22 cellular contexts compared by ENCODE assay signal in genomic region chr17:14306602-14307001, GRCh38. TPM values are rescaled to one million over a fixed set of nuclear protein-coding genes. Genes with fewer than 3 reads are reported as not detected.
DNase-seq lines count a peak whose midpoint lies in the region; ATAC-seq, FAIRE-seq and TF ChIP-seq lines count a peak whose summit lies in the region.
"Had no signal": no experiment of that assay in that cellular context is flagged by ENCODE, and none has a peak within 500 bp of the region (broad histone marks: within the 10 kb centered on the region; RNA-seq: fewer than 3 reads in every experiment).

No MANE protein-coding gene starts in this region.

- peaks cover 44% of the 10 kb centered on the region for H3K4me1 Mint-ChIP-seq in nephron

- H3K4me3 Mint-ChIP-seq in nephron: peak overlapping the region; percentile 31 to 61 (median 44)
- H3K4me3 Mint-ChIP-seq: type B pancreatic cell had no signal

- CTCF ChIA-PET in K562 (lab: Yijun Ruan, JAX; ENCODE audit: low intra/inter-chr PET ratio): no interaction called here

- no peak for FAIRE-seq in K562 (lab: Jason Lieb, UNC)
- FAIRE-seq: endothelial cell of umbilical vein, TTC549 had no signal

- no peaks in the 10 kb centered on the region for H3K27me3 ChIP-seq in K562 (ENCODE audit: control insufficient read depth in 2 of 2, insufficient read depth in 2 of 2, low read length in 2 of 2)
- peaks cover 76% of the 10 kb centered on the region for H3K27me3 ChIP-seq in gastroesophageal sphincter

- in situ Hi-C loops in K562 (cut with MboI): no loop called here

- POLR2A ChIA-PET in K562 (lab: Yijun Ruan, JAX): interaction anchor here (0.6 kb wide), 1 partner anchor 693 kb away, joined by 3 read pairs; no protein-coding TSS in a partner anchor

- TF ChIP-seq RAD21 in K562 (CRISPR knock-in tag; conservative IDR thresholded peaks at IDR 0.05 in 1 of 2, IDR thresholded peaks at IDR 0.05 in 1 of 2): no peak

- ATAC-seq in K562: no peak
- no peak for ATAC-seq in GM18861 (IDR thresholded peaks at IDR 0.05; ENCODE audit: unreplicated experiment)
- ATAC-seq in gastroesophageal sphincter: no peak
- no peak for ATAC-seq in GM19023 (IDR thresholded peaks at IDR 0.05; ENCODE audit: unreplicated experiment)
- ATAC-seq: left colon; right cardiac atrium; stimulated activated naive CD8-positive, alpha-beta T cell treated with anti-CD3 and anti-CD28 coated beads, Interleukin-15, amount 100 ng/mL, for 72 hours had no signal

- H3K9me3 ChIP-seq in K562 (replicated peaks; ENCODE audit: control insufficient read depth, insufficient read depth, low read depth, low read length): no peaks in the 10 kb centered on the region
- no peaks in the 10 kb centered on the region for H3K9me3 ChIP-seq in gastroesophageal sphincter

- no TSS peak for BruUV-seq in K562 (replicated peaks; lab: Mats Ljungman, UMichigan)

- intact Hi-C loops in K562 (cut with micrococcal nuclease): loop anchor here (5.0 kb wide), 1 partner anchor 709 kb away; no protein-coding TSS in a partner anchor

- DNase-seq in AG10803 (ENCODE audit: low read depth): peak; percentile 58
- DNase-seq in HFF-Myc (ENCODE audit: extremely low read depth, low read depth): no peak
- DNase-seq in K562 (ENCODE audit: extremely low read depth in 1 of 4, low spot score in 3 of 4): no peak
- no peak for DNase-seq in stimulated activated CD4-positive, alpha-beta T cell treated with anti-CD3 and anti-CD28 coated beads, Interleukin-1b, Interleukin-23, amount 100 ng/mL, for 48 hours
- DNase-seq: activated CD4-positive, alpha-beta T cell treated with anti-CD3 and anti-CD28 coated beads for 48 hours; aorta; COR-L47; cortex of kidney; H7; left colon; midbrain; NCI-H1105; NCI-H526 treated with DMSO at 0.1 percent for 48 hours; right cardiac atrium; stimulated activated naive CD8-positive, alpha-beta T cell treated with anti-CD3 and anti-CD28 coated beads, Interleukin-15, amount 100 ng/mL, for 72 hours had no signal

- peak overlapping the region in 2 of 3 experiments; percentile 36 to 75 for H3K27ac Mint-ChIP-seq in nephron
- H3K27ac Mint-ChIP-seq: type B pancreatic cell had no signal

- TF ChIP-seq CTCF in AG10803 (conservative IDR thresholded peaks at IDR 0.05; ENCODE audit: low read length) (no peak), HFF-Myc (IDR thresholded peaks at IDR 0.05; ENCODE audit: low read depth, low read length, missing control alignments) (no peak), K562 (IDR thresholded peaks at IDR 0.05 in 2 of 3, conservative IDR thresholded peaks at IDR 0.05 in 1 of 3; ENCODE audit: insufficient read depth in 2 of 3, low read depth in 1 of 3, low read length in 3 of 3) (no peak), nephron (IDR thresholded peaks at IDR 0.05; ENCODE audit: unreplicated experiment in 3 of 3) (no peak), gastroesophageal sphincter (IDR thresholded peaks at IDR 0.05) (no peak)

- H3K36me3 Mint-ChIP-seq in nephron (ENCODE audit: low read depth): peaks cover 2% of the 10 kb centered on the region

- H3K9me3 Mint-ChIP-seq in nephron: no peaks in the 10 kb centered on the region
- H3K9me3 Mint-ChIP-seq: stimulated activated naive CD8-positive, alpha-beta T cell treated with anti-CD3 and anti-CD28 coated beads, Interleukin-15, amount 100 ng/mL, for 72 hours; type B pancreatic cell had no signal

- peaks cover 16% of the 10 kb centered on the region; the same call in 1 of the 3 replicates for H3K36me3 ChIP-seq in K562 (ENCODE audit: control insufficient read depth, insufficient read depth, low read length)
- no peaks in the 10 kb centered on the region for H3K36me3 ChIP-seq in gastroesophageal sphincter

- H2AFZ ChIP-seq in K562 (ENCODE audit: low read depth, low read length): 0 out of 2 replicates have a peak overlapping the region, but pooled peaks have one; percentile 32

- H3K4me1 ChIP-seq in K562 (replicated peaks in 1 of 2; ENCODE audit: control insufficient read depth in 2 of 2, insufficient read depth in 2 of 2, low read length in 2 of 2): peaks cover 34 to 41% of the 10 kb centered on the region in 2 experiments; a peak in 4 of 5 replicates
- H3K4me1 ChIP-seq in gastroesophageal sphincter: peaks cover 0 to 52% (median 18%) of the 10 kb centered on the region in 3 donors

- H3K79me2 ChIP-seq in K562 (ENCODE audit: control insufficient read depth, insufficient read depth, low read length): peaks cover 86% of the 10 kb centered on the region

- H3K4me2 ChIP-seq in K562 (ENCODE audit: insufficient read depth, low read length): no peak overlapping the region

- H3K27me3 Mint-ChIP-seq in nephron (ENCODE audit: low read depth): peaks cover 80% of the 10 kb centered on the region
- H3K27me3 Mint-ChIP-seq: stimulated activated naive CD8-positive, alpha-beta T cell treated with anti-CD3 and anti-CD28 coated beads, Interleukin-15, amount 100 ng/mL, for 72 hours had no signal

- H3K4me3 ChIP-seq in AG10803 (ENCODE audit: low read length): peak overlapping the region; percentile 18
- H3K4me3 ChIP-seq in HFF-Myc (replicated peaks; ENCODE audit: low read depth, low read length): peak overlapping the region; percentile 98; the same call in 1 of the 2 replicates
- H3K4me3 ChIP-seq in K562: no peak overlapping the region
- no peak overlapping the region for H3K4me3 ChIP-seq in gastroesophageal sphincter

- H3K9me1 ChIP-seq in K562 (ENCODE audit: control insufficient read depth, insufficient read depth, low read length): no peaks in the 10 kb centered on the region

- 0 out of 2 replicates have a peak, but pooled peaks cover 6% of the 10 kb centered on the region for H4K20me1 ChIP-seq in K562 (replicated peaks; ENCODE audit: control insufficient read depth, insufficient read depth, low read length)

- TF ChIP-seq POLR2A in K562 (conservative IDR thresholded peaks at IDR 0.05) (no peak), gastroesophageal sphincter (IDR thresholded peaks at IDR 0.05) (no peak)

- H3K9ac ChIP-seq in K562 (ENCODE audit: insufficient read depth in 1 of 2, low read depth in 2 of 2, low read length in 2 of 2): no peak overlapping the region; a peak in 1 of 4 replicates

- H3K27ac ChIP-seq in K562 (ENCODE audit: extremely low read depth, low read depth, low read length): peak overlapping the region; percentile 37; the same call in 1 of the 3 replicates
- H3K27ac ChIP-seq in gastroesophageal sphincter: no peak overlapping the region

- TF ChIP-seq EP300 in K562 (IDR thresholded peaks at IDR 0.05; ENCODE audit: low read length) (no peak), gastroesophageal sphincter (IDR thresholded peaks at IDR 0.05) (no peak)

TF ChIP-seq in K562, 482 proteins besides CTCF, POLR2A, EP300 and RAD21 (continues in another document):
- TF ChIP-seq MCM3 (IDR thresholded peaks at IDR 0.05) (no peak), U2AF2 (optimal IDR thresholded peaks at IDR 0.05; ENCODE audit: low read depth, low read length) (no peak), TARDBP (IDR thresholded peaks at IDR 0.05) (no peak), DLX4 (CRISPR knock-in tag; IDR thresholded peaks at IDR 0.05) (no peak), ARHGAP35 (IDR thresholded peaks at IDR 0.05; ENCODE audit: partially characterized antibody) (no peak), GTF2A2 (tag; IDR thresholded peaks at IDR 0.05) (no peak)
- TF ChIP-seq, protein P1, sequence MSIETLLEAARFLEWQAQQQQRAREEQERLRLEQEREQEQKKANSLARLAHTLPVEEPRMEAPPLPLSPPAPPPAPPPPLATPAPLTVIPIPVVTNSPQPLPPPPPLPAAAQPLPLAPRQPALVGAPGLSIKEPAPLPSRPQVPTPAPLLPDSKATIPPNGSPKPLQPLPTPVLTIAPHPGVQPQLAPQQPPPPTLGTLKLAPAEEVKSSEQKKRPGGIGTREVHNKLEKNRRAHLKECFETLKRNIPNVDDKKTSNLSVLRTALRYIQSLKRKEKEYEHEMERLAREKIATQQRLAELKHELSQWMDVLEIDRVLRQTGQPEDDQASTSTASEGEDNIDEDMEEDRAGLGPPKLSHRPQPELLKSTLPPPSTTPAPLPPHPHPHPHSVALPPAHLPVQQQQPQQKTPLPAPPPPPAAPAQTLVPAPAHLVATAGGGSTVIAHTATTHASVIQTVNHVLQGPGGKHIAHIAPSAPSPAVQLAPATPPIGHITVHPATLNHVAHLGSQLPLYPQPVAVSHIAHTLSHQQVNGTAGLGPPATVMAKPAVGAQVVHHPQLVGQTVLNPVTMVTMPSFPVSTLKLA (conservative IDR thresholded peaks at IDR 0.05): no peak

RNA-seq across cellular contexts. Expression of gene HS3ST3B1, which starts 5.7 kb away (rescaled TPM):
- 4.9 and 5.2 TPM in 2 replicates for total RNA-seq in K562 (2011; cell fraction: chromatin; rRNA removed; ENCODE audit: low replicate concordance)
- 9.3 and 11.5 TPM in 2 replicates for total RNA-seq in K562 (2011; cell fraction: nucleolus; rRNA removed)
- 8.4 and 12.7 TPM in 2 replicates for total RNA-seq in K562 (2011; cell fraction: nucleoplasm; rRNA removed)
- 8.0 and 10.5 TPM in 2 replicates for total RNA-seq in K562 (2014; rRNA removed)
- 3.3 and 3.4 TPM in 2 replicates for total RNA-seq in K562 (2014; rRNA removed; fragmentation: Illumina TruSeq; extraction: Trizol)
- total RNA-seq in K562 (2015; rRNA removed; fragmentation: Illumina TruSeq; extraction: Trizol): 5.5 and 5.7 TPM in 2 replicates
- total RNA-seq in K562 (2021): 12.9 and 13.0 TPM in 2 replicates
- 1.9 and 2.7 TPM in 2 replicates for polyA plus RNA-seq in K562 (2011; rRNA removed)
- polyA plus RNA-seq in K562 (2011; cell fraction: cytosol; rRNA removed): 2.2 and 3.6 TPM in 2 replicates
- 2.8 and 3.8 TPM in 2 replicates for polyA plus RNA-seq in K562 (2011; cell fraction: nucleus; rRNA removed)
- polyA plus RNA-seq in K562 (2012): 5.4 and 5.9 TPM in 2 replicates
- 2.5 and 2.6 TPM in 2 replicates for polyA plus RNA-seq in K562 (2014; fragmentation: Illumina TruSeq; extraction: Trizol)
- 1 to 10 TPM; 2.6 to 5.3 TPM for polyA plus RNA-seq in K562 (2014; fragmentation: Nextera tagmentation; extraction: Ambion mirVana)
- polyA plus RNA-seq in K562 (2014; rRNA removed): 3.7 and 3.9 TPM in 2 replicates
- 4.1 and 5.5 TPM in 2 replicates for polyA minus RNA-seq in K562 (2011; rRNA and poly(A)+ RNA removed)
- polyA minus RNA-seq in K562 (2011; cell fraction: cytosol; rRNA and poly(A)+ RNA removed): 3.9 and 6.8 TPM in 2 replicates
- 5.5 and 7.1 TPM in 2 replicates for polyA minus RNA-seq in K562 (2011; cell fraction: nucleus; rRNA and poly(A)+ RNA removed)
- 1 to 10 TPM; 2.6 to 4.2 (median 3.1) TPM for total RNA-seq in gastroesophageal sphincter
- total RNA-seq: endothelial cell of umbilical vein had no signal
- polyA plus RNA-seq: endothelial cell of umbilical vein had no signal

Comparison
In these comparisons a context has a peak if more than half of its experiments do, and no peak if none do; other contexts are left out.
1. H3K4me3 ChIP-seq: peak in AG10803 (single experiment) and HFF-Myc (single experiment); none in K562 (single experiment) and gastroesophageal sphincter (0 of 2).